Comparison of ENCODE assay signal across 11 cellular contexts in the genomic region with DNA sequence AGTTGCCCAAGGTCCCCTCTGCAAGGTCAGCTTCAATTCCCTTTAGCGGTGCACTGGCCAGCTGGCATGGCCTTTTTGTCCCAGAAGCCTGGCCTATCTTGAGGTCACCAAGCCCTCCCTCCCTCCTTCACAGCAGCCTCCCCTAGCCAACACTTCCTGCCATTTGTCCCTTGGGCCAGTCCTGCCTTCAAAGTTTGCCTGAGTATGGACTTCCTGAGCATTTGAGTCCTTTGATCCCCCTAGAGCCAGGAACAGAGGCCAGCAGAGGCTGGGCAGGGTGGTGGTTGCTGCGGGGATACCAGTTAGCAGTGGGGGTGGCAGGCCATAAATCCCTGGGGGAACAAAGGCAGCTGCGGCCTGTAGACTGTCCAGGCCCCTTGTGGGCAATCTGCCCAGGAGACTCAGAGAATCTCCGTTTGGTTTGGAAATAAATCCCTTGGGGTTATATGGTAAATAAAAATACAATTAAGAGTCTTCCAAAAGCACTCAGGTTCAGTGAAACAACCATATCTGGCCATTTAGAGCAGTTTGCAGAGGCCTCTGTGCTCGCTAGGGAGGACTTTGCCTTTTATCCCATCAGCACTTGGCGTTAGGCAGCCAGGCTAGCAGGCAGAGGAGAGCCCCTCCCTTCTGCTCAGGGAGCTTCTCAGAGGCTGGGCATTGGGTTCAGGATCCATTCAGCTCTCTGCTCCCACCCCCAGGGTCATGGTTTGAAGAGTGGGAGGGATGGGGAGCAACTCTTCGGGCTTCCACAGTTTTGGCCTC. TPM values are rescaled to one million over a fixed set of nuclear protein-coding genes. Genes with fewer than 3 reads are reported as not detected.
DNase-seq lines count a peak whose midpoint lies in the region; ATAC-seq, FAIRE-seq and TF ChIP-seq lines count a peak whose summit lies in the region.
"Had no signal": no experiment of that assay in that cellular context is flagged by ENCODE, and none has a peak within 500 bp of the region (broad histone marks: within the 10 kb centered on the region; RNA-seq: fewer than 3 reads in every experiment).

No MANE protein-coding gene starts in this region.

- no peak overlapping the region for H4K91ac ChIP-seq in mesenchymal stem cell (ENCODE audit: low read length)

- H3K4me2 ChIP-seq in BLaER1 (peak overlapping the region; percentile 98), mesenchymal stem cell (ENCODE audit: low read length, poor library complexity, severe bottlenecking) (no peak overlapping the region)

- FAIRE-seq in GM12891 (lab: Jason Lieb, UNC), result no peak

- no peak overlapping the region for H3K14ac ChIP-seq in mesenchymal stem cell (ENCODE audit: low read length in 2 of 2)

- H4K8ac ChIP-seq in mesenchymal stem cell (ENCODE audit: low read length), result peak overlapping the region; percentile 23

- no peak overlapping the region for H3K18ac ChIP-seq in mesenchymal stem cell (ENCODE audit: low read depth in 1 of 2, low read length in 2 of 2)

- H3K27ac ChIP-seq in BLaER1 (peak overlapping the region; percentile 67), ascending aorta (peak overlapping the region; percentile 64 to 79), mesenchymal stem cell (ENCODE audit: low read length, poor library complexity, severe bottlenecking) (no peak overlapping the region)
- H3K27ac ChIP-seq: ovary had no signal

- H2BK5ac ChIP-seq in mesenchymal stem cell (ENCODE audit: low read depth, low read length, poor library complexity, severe bottlenecking), result no peak overlapping the region

- H3K4me3 ChIP-seq in BLaER1 (0 out of 2 replicates have a peak overlapping the region, but pooled peaks have one; percentile 29), ascending aorta (no peak overlapping the region), mesenchymal stem cell (ENCODE audit: insufficient read depth in 1 of 2, low read depth in 1 of 2, low read length in 2 of 2) (no peak overlapping the region)
- H3K4me3 ChIP-seq: ovary had no signal

- 76% methylated on average over 5 of the region's 7 CpGs for WGBS in mesenchymal stem cell

- H3K36me3 ChIP-seq in BLaER1 (peaks cover 33% of the 10 kb centered on the region), ascending aorta (peaks cover 17 to 34% of the 10 kb centered on the region in 2 donors), mesenchymal stem cell (ENCODE audit: control insufficient read depth in 1 of 2, insufficient read depth in 2 of 2, low read depth in 1 of 2, low read length in 2 of 2) (peaks cover 5 to 27% of the 10 kb centered on the region in 2 experiments)
- H3K36me3 ChIP-seq: ovary had no signal

- DNase-seq in NCI-H1436 treated with DMSO at 0.1 percent for 48 hours (lab: John Stamatoyannopoulos, UW), result peak; percentile 39
- DNase-seq in ascending aorta (ENCODE audit: low spot score in 2 of 2), result peak in 1 of 2 donors; percentile 81
- peak; percentile 39 for DNase-seq in mesenchymal stem cell
- no peak for DNase-seq in NCI-H1694 (lab: John Stamatoyannopoulos, UW)
- DNase-seq in GM12891 (ENCODE audit: insufficient read length, low spot score), result no peak
- no peak for DNase-seq in NCI-H2171 treated with DMSO at 0.1 percent for 48 hours (lab: John Stamatoyannopoulos, UW)
- DNase-seq: KG1, PC-3 had no signal

- H2BK15ac ChIP-seq in mesenchymal stem cell (ENCODE audit: low read depth, poor library complexity, severe bottlenecking), result no peak overlapping the region

- H3K27me3 ChIP-seq in BLaER1, result no peaks in the 10 kb centered on the region
- peaks cover 3% of the 10 kb centered on the region for H3K27me3 ChIP-seq in ascending aorta
- H3K27me3 ChIP-seq in mesenchymal stem cell (ENCODE audit: control insufficient read depth in 1 of 2, insufficient read depth in 1 of 2, low read length in 2 of 2), result peaks cover 22% of the 10 kb centered on the region in 2 experiments
- H3K27me3 ChIP-seq: ovary had no signal

- no peak for ATAC-seq in GM21529 (IDR thresholded peaks at IDR 0.05; ENCODE audit: unreplicated experiment)
- ATAC-seq: PC-3 had no signal

- H3K4ac ChIP-seq in mesenchymal stem cell (ENCODE audit: low read depth in 1 of 2, low read length in 2 of 2), result no peak overlapping the region

- no peak for TF ChIP-seq CTCF in ascending aorta (IDR thresholded peaks at IDR 0.05)

- peak overlapping the region; percentile 7 to 28 for H2BK12ac ChIP-seq in mesenchymal stem cell (ENCODE audit: low read length in 2 of 2)

- H2BK120ac ChIP-seq in mesenchymal stem cell (ENCODE audit: low read depth, low read length), result no peak overlapping the region

- H3K9me3 ChIP-seq in BLaER1 (no peaks in the 10 kb centered on the region), ascending aorta (no peaks in the 10 kb centered on the region), mesenchymal stem cell (ENCODE audit: control insufficient read depth, low read length) (no peaks in the 10 kb centered on the region)
- H3K9me3 ChIP-seq: ovary had no signal

- peaks cover 12% of the 10 kb centered on the region for H4K20me1 ChIP-seq in BLaER1

- intact Hi-C loops in ascending aorta (cut with DNase I), result loop anchor here (5.0 kb wide), 3 partner anchors 44 to 386 kb away; partner anchors contain the start of genes PER2 and RAMP1

- peak overlapping the region; percentile 34; the same call in 1 of the 2 replicates for H3K9ac ChIP-seq in BLaER1
- no peak overlapping the region for H3K9ac ChIP-seq in mesenchymal stem cell (ENCODE audit: low read length)

- H3K23ac ChIP-seq in mesenchymal stem cell (ENCODE audit: low read length in 2 of 2), result no peak overlapping the region

- TF ChIP-seq POLR2A in GM12891 (IDR thresholded peaks at IDR 0.05; ENCODE audit: low read depth, low read length), result no peak

- no peak overlapping the region for H2AFZ ChIP-seq in mesenchymal stem cell (ENCODE audit: low read depth, low read length)

- no peaks in the 10 kb centered on the region for H3K79me1 ChIP-seq in mesenchymal stem cell (replicated peaks; ENCODE audit: low read length, poor library complexity, severe bottlenecking)

- H2AK5ac ChIP-seq in mesenchymal stem cell (ENCODE audit: low read length, severe bottlenecking), result no peak overlapping the region

- H3K4me1 ChIP-seq in BLaER1, result peaks cover 81% of the 10 kb centered on the region
- peaks cover 0 to 23% of the 10 kb centered on the region in 2 donors for H3K4me1 ChIP-seq in ascending aorta
- peaks cover 18% of the 10 kb centered on the region for H3K4me1 ChIP-seq in mesenchymal stem cell (ENCODE audit: control insufficient read depth, insufficient read depth, low read depth, low read length)

TF ChIP-seq in GM12891, 5 proteins besides CTCF, POLR2A, EP300 and RAD21:
- no peak for TF ChIP-seq POLR2AphosphoS5 (IDR thresholded peaks at IDR 0.05; ENCODE audit: low read depth, low read length)
- TF ChIP-seq POU2F2 (IDR thresholded peaks at IDR 0.05; ENCODE audit: low read depth, low read length), result no peak
- TF ChIP-seq SPI1 (IDR thresholded peaks at IDR 0.05; ENCODE audit: low read depth, low read length), result no peak
- TF ChIP-seq PAX5 (IDR thresholded peaks at IDR 0.05; ENCODE audit: insufficient read depth, low read length, severe bottlenecking), result no peak
- TF ChIP-seq TAF1 (IDR thresholded peaks at IDR 0.05; ENCODE audit: low read depth, low read length), result no peak

RNA-seq across cellular contexts. Expression of gene HES6, which starts 3.1 kb away (rescaled TPM):
- total RNA-seq in ascending aorta, result 117 TPM
- polyA plus RNA-seq in mesenchymal stem cell (2013, experiment 1 of 2), result 3.5 TPM
- 2.9 TPM for polyA plus RNA-seq in mesenchymal stem cell (2013, experiment 2 of 2)
- 0.56 TPM for polyA plus RNA-seq in GM12891 (2012; ENCODE audit: low read depth, missing spikeins)

RNA-seq across cellular contexts. Expression of gene ILKAP, which starts 39.4 kb away (rescaled TPM):
- total RNA-seq in ascending aorta, result 22.6 TPM
- polyA plus RNA-seq in mesenchymal stem cell (2013, experiment 1 of 2), result 19.8 TPM
- 20.1 TPM for polyA plus RNA-seq in mesenchymal stem cell (2013, experiment 2 of 2)
- polyA plus RNA-seq in GM12891 (2012; ENCODE audit: low read depth, missing spikeins), result 23.0 TPM

RNA-seq across cellular contexts. Expression of gene PER2, which starts 45.5 kb away (rescaled TPM):
- 21.6 TPM for total RNA-seq in ascending aorta
- 1.1 TPM for polyA plus RNA-seq in mesenchymal stem cell (2013, experiment 1 of 2)
- polyA plus RNA-seq in mesenchymal stem cell (2013, experiment 2 of 2), result 1.1 TPM
- 2.0 TPM for polyA plus RNA-seq in GM12891 (2012; ENCODE audit: low read depth, missing spikeins)

Comparison
In these comparisons a context has a peak if more than half of its experiments do, and no peak if none do; other contexts are left out.
1. DNase-seq: peak in NCI-H1436 treated with DMSO at 0.1 percent for 48 hours (single experiment) and mesenchymal stem cell (single experiment); none in NCI-H1694 (single experiment), GM12891 (single experiment) and NCI-H2171 treated with DMSO at 0.1 percent for 48 hours (single experiment).